9 cellular contexts compared by ENCODE assay signal in genomic region chrX:65406532-65406931, GRCh38.
A peak's percentile ranks its signal among the peaks of the same experiment; 100 is the strongest.
DNase-seq lines count a peak whose midpoint lies in the region; TF ChIP-seq lines count a peak whose summit lies in the region.
"Had no signal": no experiment of that assay in that cellular context is flagged by ENCODE, and none has a peak within 500 bp of the region (broad histone marks: within the 10 kb centered on the region; RNA-seq: fewer than 3 reads in every experiment).

No MANE protein-coding gene starts in this region.

- H3K36me3 ChIP-seq in H7 (replicated peaks; ENCODE audit: control insufficient read depth, insufficient read depth, low read length) (no peaks in the 10 kb centered on the region), SJCRH30 (no peaks in the 10 kb centered on the region)

- peak; percentile 14 for DNase-seq in H7
- DNase-seq in activated CD4-positive, alpha-beta T cell treated with anti-CD3 and anti-CD28 coated beads, Interleukin-2, amount 50 U/mL, for 48 hours = peak; percentile 27 to 29
- peak; percentile 45 for DNase-seq in stimulated activated CD8-positive, alpha-beta memory T cell treated with anti-CD3 and anti-CD28 coated beads, Interleukin-4, amount 100 ng/mL, for 48 hours
- no peak for DNase-seq in SJCRH30
- DNase-seq in Calu3 = no peak
- DNase-seq in DMS 273 treated with DMSO at 0.1 percent for 48 hours (lab: John Stamatoyannopoulos, UW) = no peak
- DNase-seq in glomerular visceral epithelial cell (ENCODE audit: extremely low spot score) = no peak

- no TSS peak for BruUV-seq in Calu3 (replicated peaks; lab: Mats Ljungman, UMichigan)

- H3K9me3 Mint-ChIP-seq in Calu3 (ENCODE audit: low read depth, unreplicated experiment) = peaks cover 3% of the 10 kb centered on the region

- no peak overlapping the region for H3K27ac ChIP-seq in SJCRH30

- H3K4me3 ChIP-seq in H7 (ENCODE audit: insufficient read depth, low read depth, low read length) = peak overlapping the region; percentile 26
- H3K4me3 ChIP-seq in iPS-18c (ENCODE audit: insufficient read depth, low read depth, low read length) = peak overlapping the region; percentile 20; the same call in 1 of the 2 replicates
- H3K4me3 ChIP-seq in SJCRH30 = no peak overlapping the region
- H3K4me3 ChIP-seq: GM12878 had no signal

- CTCF ChIA-PET in Calu3 (lab: Charles Lee) = no interaction called here

- peaks cover 14% of the 10 kb centered on the region; the same call in 1 of the 2 replicates for H3K27me3 ChIP-seq in H7 (ENCODE audit: control insufficient read depth, insufficient read depth, low read length)
- no peaks in the 10 kb centered on the region for H3K27me3 ChIP-seq in SJCRH30

- no peak overlapping the region for H3K27ac Mint-ChIP-seq in Calu3 (ENCODE audit: unreplicated experiment)

- no peak overlapping the region for H3K4me3 Mint-ChIP-seq in Calu3 (ENCODE audit: low read depth, unreplicated experiment)

- H3K4me1 Mint-ChIP-seq in Calu3 (ENCODE audit: low read depth, unreplicated experiment) = no peaks in the 10 kb centered on the region

- H3K9me3 ChIP-seq in iPS-18c (ENCODE audit: control insufficient read depth, insufficient read depth, low read length) = peaks cover 3% of the 10 kb centered on the region
- H3K9me3 ChIP-seq in SJCRH30 (replicated peaks) = no peaks in the 10 kb centered on the region

- TF ChIP-seq CTCF in Calu3 (IDR thresholded peaks at IDR 0.05; ENCODE audit: unreplicated experiment) = no peak

- intact Hi-C loops in Calu3 (cut with micrococcal nuclease; ENCODE audit: unreplicated experiment) = no loop called here

- no peaks in the 10 kb centered on the region for H3K36me3 Mint-ChIP-seq in Calu3 (ENCODE audit: insufficient read depth, unreplicated experiment)

- H3K4me1 ChIP-seq in SJCRH30 = no peaks in the 10 kb centered on the region

- no peaks in the 10 kb centered on the region for H3K27me3 Mint-ChIP-seq in Calu3 (ENCODE audit: unreplicated experiment)

Comparison
In these comparisons a context has a peak if more than half of its experiments do, and no peak if none do; other contexts are left out.
1. DNase-seq: peak in H7 (single experiment), activated CD4-positive, alpha-beta T cell treated with anti-CD3 and anti-CD28 coated beads, Interleukin-2, amount 50 U/mL, for 48 hours (2 of 2) and stimulated activated CD8-positive, alpha-beta memory T cell treated with anti-CD3 and anti-CD28 coated beads, Interleukin-4, amount 100 ng/mL, for 48 hours (single experiment); none in SJCRH30 (0 of 2), Calu3 (single experiment), DMS 273 treated with DMSO at 0.1 percent for 48 hours (single experiment) and glomerular visceral epithelial cell (single experiment).